ENCODE assay signal across 10 cellular contexts in genomic region chr17:76527016-76527415, GRCh38. TPM values are rescaled to one million over a fixed set of nuclear protein-coding genes. Genes with fewer than 3 reads are reported as not detected.
DNase-seq lines count a peak whose midpoint lies in the region; ATAC-seq, FAIRE-seq and TF ChIP-seq lines count a peak whose summit lies in the region.
"Not testable (repeated sequence)": the region's sequence is repeated elsewhere in the genome, so short reads cannot be mapped to it uniquely, and the experiment has no call there.
"Had no signal": no experiment of that assay in that cellular context is flagged by ENCODE, and none has a peak within 500 bp of the region (broad histone marks: within the 10 kb centered on the region; RNA-seq: fewer than 3 reads in every experiment).

No MANE protein-coding gene starts in this region.

- not testable (repeated sequence) for H3K27me3 Mint-ChIP-seq in CD4-positive, alpha-beta memory T cell; activated T-cell treated with anti-CD3 and anti-CD28 coated beads, Interleukin-2, amount 50 U/mL, for 72 hours (ENCODE audit: low read depth); chondrocyte (ENCODE audit: low read depth); naive thymus-derived CD4-positive, alpha-beta T cell

- POLR2A ChIA-PET in CD4-positive, alpha-beta memory T cell (lab: Charles Lee; ENCODE audit: partially characterized antibody): interaction anchor here (0.9 to 2.0 kb wide), 5 partner anchors 12 to 145 kb away, joined by 3 to 9 read pairs (median 4); partner anchors contain the start of gene ST6GALNAC2
- POLR2A ChIA-PET in naive thymus-derived CD4-positive, alpha-beta T cell (lab: Charles Lee): interaction anchor here (0.8 to 3.5 kb wide), 3 partner anchors 11 to 18 kb away, joined by 3 to 18 read pairs (median 4); partner anchors contain the start of gene PRCD

- WGBS in heart left ventricle, 4 donors: 63 to 75% (median 73%) methylated on average over 9 of the region's 9 CpGs
- WGBS in small intestine, 3 donors: 58 to 63% (median 62%) methylated on average over 6 to 9 of the region's 9 CpGs
- 73 to 80% methylated on average over 9 of the region's 9 CpGs for WGBS in tibial nerve, 2 donors

- not testable (repeated sequence) for TF ChIP-seq CTCF in chondrocyte (IDR thresholded peaks at IDR 0.05); heart left ventricle (IDR thresholded peaks at IDR 0.05); tibial nerve (IDR thresholded peaks at IDR 0.05)

- ATAC-seq in activated T-cell treated with anti-CD3 and anti-CD28 coated beads, Interleukin-2, amount 50 U/mL, for 72 hours (replicated peaks in 1 of 2); heart left ventricle; naive thymus-derived CD4-positive, alpha-beta T cell: not testable (repeated sequence)

- not testable (repeated sequence) for TF ChIP-seq POLR2A in heart left ventricle (IDR thresholded peaks at IDR 0.05); tibial nerve (IDR thresholded peaks at IDR 0.05)

- not testable (repeated sequence) for TF ChIP-seq EP300 in tibial nerve (IDR thresholded peaks at IDR 0.05)

- H3K27ac Mint-ChIP-seq in CD4-positive, alpha-beta memory T cell: peak overlapping the region in 3 of 7 donors; percentile 85 to 96 (median 91)
- H3K27ac Mint-ChIP-seq in activated T-cell treated with anti-CD3 and anti-CD28 coated beads, Interleukin-2, amount 50 U/mL, for 72 hours; chondrocyte (ENCODE audit: unreplicated experiment): not testable (repeated sequence)
- peak overlapping the region in 7 of 9 donors; percentile 24 to 92 (median 85) for H3K27ac Mint-ChIP-seq in naive thymus-derived CD4-positive, alpha-beta T cell

- H3K4me3 ChIP-seq in CD4-positive, alpha-beta memory T cell (ENCODE audit: low read length in 2 of 2); NT2/D1 (ENCODE audit: insufficient read length, low read depth); naive thymus-derived CD4-positive, alpha-beta T cell (ENCODE audit: low read length); small intestine (ENCODE audit: low read depth in 1 of 2, low read length in 2 of 2); tibial nerve: not testable (repeated sequence)
- peak overlapping the region in 7 of 12 donors; percentile 17 to 52 (median 43) for H3K4me3 ChIP-seq in heart left ventricle

- H3K27ac ChIP-seq in CD4-positive, alpha-beta memory T cell (ENCODE audit: low read depth, low read length); naive thymus-derived CD4-positive, alpha-beta T cell (ENCODE audit: low read depth, low read length): not testable (repeated sequence)
- H3K27ac ChIP-seq in heart left ventricle (peak overlapping the region; percentile 89 to 99 (median 95)), small intestine (ENCODE audit: low read depth in 1 of 2, low read length in 1 of 2) (peak overlapping the region; percentile 24 to 89), tibial nerve (peak overlapping the region; percentile 72 to 99 (median 92))

- peaks cover 34% of the 10 kb centered on the region for H3K4me1 ChIP-seq in CD4-positive, alpha-beta memory T cell (ENCODE audit: insufficient read depth, low read length)
- H3K4me1 ChIP-seq in NT2/D1 (ENCODE audit: insufficient read depth, insufficient read length) (peaks cover 37% of the 10 kb centered on the region), heart left ventricle (peaks cover 16 to 76% (median 62%) of the 10 kb centered on the region in 12 donors), tibial nerve (peaks cover 0 to 75% (median 62%) of the 10 kb centered on the region in 4 donors)
- H3K4me1 ChIP-seq in naive thymus-derived CD4-positive, alpha-beta T cell (ENCODE audit: control insufficient read depth in 2 of 2, insufficient read depth in 2 of 2, low read length in 2 of 2): peaks cover 12 to 41% of the 10 kb centered on the region in 2 donors
- not testable (repeated sequence) for H3K4me1 ChIP-seq in small intestine (ENCODE audit: control insufficient read depth in 2 of 2, insufficient read depth in 1 of 2, low read depth in 1 of 2, low read length in 1 of 2)

- not testable (repeated sequence) for H3K36me3 ChIP-seq in CD4-positive, alpha-beta memory T cell (ENCODE audit: insufficient read depth, low read length); NT2/D1 (ENCODE audit: insufficient read depth, insufficient read length, low read length); heart left ventricle; naive thymus-derived CD4-positive, alpha-beta T cell (ENCODE audit: control insufficient read depth in 2 of 3, insufficient read depth in 3 of 3, low read length in 3 of 3); small intestine (ENCODE audit: control insufficient read depth in 2 of 2, insufficient read depth in 2 of 2, low read length in 2 of 2); tibial nerve

- peak in 1 of 5 donors; percentile 3 for DNase-seq in CD4-positive, alpha-beta memory T cell
- DNase-seq in NT2/D1 (ENCODE audit: low read depth, low spot score); activated T-cell treated with anti-CD3 and anti-CD28 coated beads, Interleukin-2, amount 50 U/mL, for 72 hours; chondrocyte (ENCODE audit: low spot score); naive thymus-derived CD4-positive, alpha-beta T cell; small intestine; tibial nerve (ENCODE audit: low spot score in 2 of 2): not testable (repeated sequence)
- DNase-seq in heart left ventricle: peak in 1 of 5 donors; percentile 55

- not testable (repeated sequence) for H3K36me3 Mint-ChIP-seq in CD4-positive, alpha-beta memory T cell; activated T-cell treated with anti-CD3 and anti-CD28 coated beads, Interleukin-2, amount 50 U/mL, for 72 hours (ENCODE audit: insufficient read depth in 2 of 2); chondrocyte (ENCODE audit: low read depth); naive thymus-derived CD4-positive, alpha-beta T cell

- H3K9me3 ChIP-seq in CD4-positive, alpha-beta memory T cell (ENCODE audit: control insufficient read depth in 1 of 2, low read length in 2 of 2); NT2/D1 (ENCODE audit: insufficient read depth, low read length); heart left ventricle; naive thymus-derived CD4-positive, alpha-beta T cell (ENCODE audit: control insufficient read depth in 2 of 3, low read length in 3 of 3); small intestine (ENCODE audit: control insufficient read depth, low read depth); tibial nerve: not testable (repeated sequence)

- CTCF ChIA-PET in CD4-positive, alpha-beta memory T cell (lab: Charles Lee; ENCODE audit: partially characterized antibody): interaction anchor here (0.9 to 2.2 kb wide), 5 partner anchors 9 to 97 kb away, joined by 5 to 12 read pairs (median 7); no protein-coding TSS in a partner anchor
- CTCF ChIA-PET in naive thymus-derived CD4-positive, alpha-beta T cell (lab: Charles Lee): interaction anchor here (1.1 to 1.9 kb wide), 2 partner anchors 20 to 31 kb away, joined by 3 to 6 read pairs; no protein-coding TSS in a partner anchor

- not testable (repeated sequence) for H3K9me3 Mint-ChIP-seq in CD4-positive, alpha-beta memory T cell; activated T-cell treated with anti-CD3 and anti-CD28 coated beads, Interleukin-2, amount 50 U/mL, for 72 hours; chondrocyte (ENCODE audit: low read depth); naive thymus-derived CD4-positive, alpha-beta T cell

- intact Hi-C loops in CD4-positive, alpha-beta memory T cell (cut with micrococcal nuclease); naive thymus-derived CD4-positive, alpha-beta T cell (cut with micrococcal nuclease): not testable (repeated sequence)
- intact Hi-C loops in heart left ventricle (cut with DNase I): loop anchor here in 3 of 10 donors (2.0 to 10.0 kb wide), 3 partner anchors 14 to 188 kb away; partner anchors contain the start of genes MXRA7 (in 1 of the 3) and PRCD (in 1 of the 3)

- not testable (repeated sequence) for H3K27me3 ChIP-seq in CD4-positive, alpha-beta memory T cell (ENCODE audit: insufficient read depth, low read length); NT2/D1 (ENCODE audit: insufficient read depth, insufficient read length); heart left ventricle; naive thymus-derived CD4-positive, alpha-beta T cell (ENCODE audit: control insufficient read depth in 2 of 2, insufficient read depth in 2 of 2, low read length in 2 of 2); small intestine (ENCODE audit: control insufficient read depth in 2 of 2, insufficient read depth in 2 of 2, low read length in 2 of 2); tibial nerve

- peaks cover 17 to 42% (median 29%) of the 10 kb centered on the region in 4 donors for H3K4me1 Mint-ChIP-seq in CD4-positive, alpha-beta memory T cell
- H3K4me1 Mint-ChIP-seq in activated T-cell treated with anti-CD3 and anti-CD28 coated beads, Interleukin-2, amount 50 U/mL, for 72 hours (ENCODE audit: low read depth): peaks cover 25% of the 10 kb centered on the region
- H3K4me1 Mint-ChIP-seq in chondrocyte (ENCODE audit: low read depth): peaks cover 51% of the 10 kb centered on the region
- H3K4me1 Mint-ChIP-seq in naive thymus-derived CD4-positive, alpha-beta T cell: peaks cover 14 to 50% (median 42%) of the 10 kb centered on the region in 7 donors

- H3K9ac ChIP-seq in NT2/D1 (ENCODE audit: insufficient read length, low read depth): peak overlapping the region; percentile 50

- not testable (repeated sequence) for FAIRE-seq in small intestine (lab: Jason Lieb, UNC)

- H3K4me3 Mint-ChIP-seq in CD4-positive, alpha-beta memory T cell: peak overlapping the region in 6 of 8 donors; percentile 40 to 72 (median 52)
- H3K4me3 Mint-ChIP-seq in activated T-cell treated with anti-CD3 and anti-CD28 coated beads, Interleukin-2, amount 50 U/mL, for 72 hours: peak overlapping the region; percentile 4 to 7
- H3K4me3 Mint-ChIP-seq in chondrocyte (ENCODE audit: unreplicated experiment): peak overlapping the region; percentile 35
- H3K4me3 Mint-ChIP-seq in naive thymus-derived CD4-positive, alpha-beta T cell: peak overlapping the region; percentile 7 to 81 (median 44)

RNA-seq across cellular contexts. Expression of gene CYGB, which starts 10.5 kb away (rescaled TPM):
- total RNA-seq in CD4-positive, alpha-beta memory T cell: not detected
- not detected for polyA plus RNA-seq in CD4-positive, alpha-beta memory T cell
- total RNA-seq in activated T-cell treated with anti-CD3 and anti-CD28 coated beads, Interleukin-2, amount 50 U/mL, for 72 hours: under 1 TPM in 1 of 2 donors, not detected in 1; 0.44 TPM
- 0.48 to 5.4 TPM (median 4.6 TPM) in 3 replicates for total RNA-seq in chondrocyte
- total RNA-seq in heart left ventricle: 10 to 100 TPM; 11.8 to 37.9 (median 21.9) TPM
- polyA plus RNA-seq in heart left ventricle: 10 to 100 TPM; 16.7 to 25.9 TPM
- not detected for total RNA-seq in naive thymus-derived CD4-positive, alpha-beta T cell
- under 1 TPM; 0.33 to 0.35 TPM for polyA plus RNA-seq in naive thymus-derived CD4-positive, alpha-beta T cell
- 10 to 100 TPM in 2 of 3 donors, 1 to 10 TPM in 1; 1.1 to 35.4 (median 13.2) TPM for polyA plus RNA-seq in small intestine
- total RNA-seq in tibial nerve: 10 to 100 TPM; 40.2 to 59.2 (median 48.8) TPM
- total RNA-seq: activated CD4-positive, alpha-beta T cell treated with anti-CD3 and anti-CD28 coated beads, Interleukin-2, amount 10 ng/mL, durations not matched to agents 7 days and 5 days had no signal

RNA-seq across cellular contexts. Expression of gene PRCD, which starts 12.8 kb away (rescaled TPM):
- not detected for total RNA-seq in CD4-positive, alpha-beta memory T cell
- not detected for polyA plus RNA-seq in CD4-positive, alpha-beta memory T cell
- total RNA-seq in activated T-cell treated with anti-CD3 and anti-CD28 coated beads, Interleukin-2, amount 50 U/mL, for 72 hours: 1 to 10 TPM; 1.1 to 1.5 TPM
- 0.55 to 1.0 TPM (median 0.92 TPM) in 3 replicates for total RNA-seq in chondrocyte
- total RNA-seq in heart left ventricle: 1 to 10 TPM; 1.1 to 4.9 (median 2.7) TPM
- 1 to 10 TPM; 1.2 to 7.6 TPM for polyA plus RNA-seq in heart left ventricle
- total RNA-seq in naive thymus-derived CD4-positive, alpha-beta T cell: not detected
- 1 to 10 TPM in 1 of 2 donors, not detected in 1; 1.3 TPM for polyA plus RNA-seq in naive thymus-derived CD4-positive, alpha-beta T cell
- 1 to 10 TPM in 2 of 3 donors, not detected in 1; 1.6 to 2.2 TPM for polyA plus RNA-seq in small intestine
- 10 to 100 TPM in 3 of 4 donors, 1 to 10 TPM in 1; 6.6 to 23.5 (median 14.1) TPM for total RNA-seq in tibial nerve
- total RNA-seq: activated CD4-positive, alpha-beta T cell treated with anti-CD3 and anti-CD28 coated beads, Interleukin-2, amount 10 ng/mL, durations not matched to agents 7 days and 5 days had no signal

RNA-seq across cellular contexts. Expression of gene RHBDF2, which starts 25.8 kb away (rescaled TPM):
- total RNA-seq in CD4-positive, alpha-beta memory T cell: 10 to 100 TPM; 50.0 to 62.2 TPM
- polyA plus RNA-seq in CD4-positive, alpha-beta memory T cell: 10 to 100 TPM in 1 of 2 donors, 1 to 10 TPM in 1; 5.4 to 15.2 TPM
- total RNA-seq in activated T-cell treated with anti-CD3 and anti-CD28 coated beads, Interleukin-2, amount 50 U/mL, for 72 hours: 10 to 100 TPM; 38.7 to 39.0 TPM
- total RNA-seq in chondrocyte (4.7 to 5.4 TPM (median 4.9 TPM) in 3 replicates), heart left ventricle (10 to 100 TPM in 7 of 9 donors, 1 to 10 TPM in 2; 6.3 to 49.4 (median 14.1) TPM), tibial nerve (10 to 100 TPM; 33.1 to 99.0 (median 73.5) TPM)
- polyA plus RNA-seq in heart left ventricle (10 to 100 TPM; 11.7 to 18.3 TPM), small intestine (10 to 100 TPM in 1 of 3 donors, 1 to 10 TPM in 2; 2.0 to 17.7 (median 4.1) TPM)
- total RNA-seq in naive thymus-derived CD4-positive, alpha-beta T cell: 100 to 1,000 TPM in 1 of 5 experiments, 10 to 100 TPM in 4; 31.1 to 119 (median 35.4) TPM
- 1 to 10 TPM; 2.9 to 7.5 TPM for polyA plus RNA-seq in naive thymus-derived CD4-positive, alpha-beta T cell

RNA-seq across cellular contexts. Expression of gene ST6GALNAC2, which starts 58.6 kb away (rescaled TPM):
- 1 to 10 TPM; 3.3 to 3.6 TPM for total RNA-seq in CD4-positive, alpha-beta memory T cell
- polyA plus RNA-seq in CD4-positive, alpha-beta memory T cell: 1 to 10 TPM in 1 of 2 donors, under 1 TPM in 1; 0.95 to 2.4 TPM
- 1 to 10 TPM; 1.0 to 1.2 TPM for total RNA-seq in activated T-cell treated with anti-CD3 and anti-CD28 coated beads, Interleukin-2, amount 50 U/mL, for 72 hours
- total RNA-seq in chondrocyte (1.5 to 3.0 TPM (median 2.8 TPM) in 3 replicates), heart left ventricle (1 to 10 TPM; 3.3 to 7.8 (median 5.6) TPM), tibial nerve (100 to 1,000 TPM in 1 of 4 donors, 10 to 100 TPM in 3; 58.5 to 128 (median 69.1) TPM)
- polyA plus RNA-seq in heart left ventricle (1 to 10 TPM; 2.1 to 2.3 TPM), small intestine (1 to 10 TPM in 2 of 3 donors, not detected in 1; 1.1 to 2.7 TPM)
- 1 to 10 TPM in 1 of 5 experiments, under 1 TPM in 2, not detected in 2; 0.48 to 7.5 (median 0.58) TPM for total RNA-seq in naive thymus-derived CD4-positive, alpha-beta T cell
- polyA plus RNA-seq in naive thymus-derived CD4-positive, alpha-beta T cell: not detected
- total RNA-seq: activated CD4-positive, alpha-beta T cell treated with anti-CD3 and anti-CD28 coated beads, Interleukin-2, amount 10 ng/mL, durations not matched to agents 7 days and 5 days had no signal

RNA-seq across cellular contexts. Expression of gene AANAT, which starts 59.6 kb away (rescaled TPM):
- total RNA-seq in CD4-positive, alpha-beta memory T cell: not detected
- polyA plus RNA-seq in CD4-positive, alpha-beta memory T cell: not detected
- total RNA-seq in activated T-cell treated with anti-CD3 and anti-CD28 coated beads, Interleukin-2, amount 50 U/mL, for 72 hours: not detected
- total RNA-seq in chondrocyte (not detected in 3 replicates), heart left ventricle (not detected), tibial nerve (not detected)
- polyA plus RNA-seq in heart left ventricle (under 1 TPM in 1 of 2 donors, not detected in 1; 0.19 TPM), small intestine (not detected)
- not detected for total RNA-seq in naive thymus-derived CD4-positive, alpha-beta T cell
- polyA plus RNA-seq in naive thymus-derived CD4-positive, alpha-beta T cell: not detected
- total RNA-seq: activated CD4-positive, alpha-beta T cell treated with anti-CD3 and anti-CD28 coated beads, Interleukin-2, amount 10 ng/mL, durations not matched to agents 7 days and 5 days; mammary epithelial cell had no signal
